29 cellular contexts compared by ENCODE assay signal in the genomic region with DNA sequence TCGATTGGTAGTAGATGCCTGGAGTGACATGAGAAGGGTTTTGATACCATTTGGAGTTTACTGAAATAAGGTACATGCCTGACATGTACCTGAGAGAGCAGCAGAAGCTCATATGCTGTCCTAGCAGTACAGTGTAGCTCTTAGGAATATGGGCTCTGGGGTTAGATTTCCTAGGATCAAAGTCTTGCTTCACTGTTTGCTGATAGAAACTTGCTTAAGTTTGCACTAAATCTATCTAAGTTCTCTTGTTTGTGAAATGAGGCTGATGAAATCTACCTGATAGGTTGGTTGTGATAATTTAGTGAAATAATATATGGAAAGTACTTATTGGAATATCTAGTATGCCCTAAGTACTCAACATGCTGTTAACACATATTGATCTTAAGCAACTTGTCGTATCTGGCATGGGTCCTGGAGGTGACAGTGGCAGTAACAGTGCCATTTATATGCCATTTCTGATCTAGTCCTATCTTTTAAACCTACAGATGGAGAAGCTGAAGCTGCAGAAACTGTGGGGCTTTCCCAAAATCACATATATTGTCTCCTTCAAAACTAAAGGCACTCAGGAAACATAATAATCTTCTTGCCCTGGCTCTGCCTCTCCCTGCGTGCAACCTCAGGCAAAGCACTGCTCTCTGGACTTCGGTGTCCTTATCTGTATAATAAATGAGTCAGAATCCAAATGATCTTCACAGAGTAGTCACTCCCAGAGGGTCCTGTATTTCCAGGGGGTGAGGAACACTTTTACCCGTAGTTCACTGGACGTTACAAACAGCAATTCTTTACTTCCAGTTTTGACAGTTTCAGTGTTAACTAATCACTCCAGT.
A peak's percentile ranks its signal among the peaks of the same experiment; 100 is the strongest.
DNase-seq lines count a peak whose midpoint lies in the region; ATAC-seq lines count a peak whose summit lies in the region.
"Had no signal": no experiment of that assay in that cellular context is flagged by ENCODE, and none has a peak within 500 bp of the region (broad histone marks: within the 10 kb centered on the region; RNA-seq: fewer than 3 reads in every experiment).

No MANE protein-coding gene starts in this region.

- no peak for DNase-seq in left lobe of liver (ENCODE audit: low spot score)
- no peak for DNase-seq in SK-N-DZ (ENCODE audit: low spot score)
- no peak for DNase-seq in effector memory CD4-positive, alpha-beta T cell
- no peak for DNase-seq in stimulated activated CD8-positive, alpha-beta memory T cell treated with anti-CD3 and anti-CD28 coated beads, Interleukin-4, amount 100 ng/mL, for 48 hours
- DNase-seq in T-helper 1 cell, result no peak
- DNase-seq: 8988T; activated CD4-positive, alpha-beta T cell treated with anti-CD3 and anti-CD28 coated beads, Interleukin-2, amount 50 U/mL, for 4 hours; activated CD8-positive, alpha-beta memory T cell treated with anti-CD3 and anti-CD28 coated beads, Interleukin-2, amount 10 ng/mL, durations not matched to agents 7 days and 5 days; activated gamma-delta T cell treated with Interleukin-2 at 50 U/mL for 16 hours; colonic mucosa; effector CD8-positive, alpha-beta T cell; hypothalamus; mesenchymal stem cell; MM.1S; NCI-H2029; NCI-H510A treated with DMSO at 0.1 percent for 48 hours; SK-N-SH; thyroid gland; uterus had no signal

- no peak overlapping the region for H3K27ac ChIP-seq in effector memory CD4-positive, alpha-beta T cell (ENCODE audit: insufficient read depth, low read length, poor library complexity, severe bottlenecking)
- H3K27ac ChIP-seq: ascending aorta, C4-2B, cardiac muscle cell, colonic mucosa, epithelial cell of prostate, neural progenitor cell, right atrium auricular region, RWPE1, thyroid gland, uterus had no signal

- H3K4me1 ChIP-seq in effector memory CD4-positive, alpha-beta T cell (ENCODE audit: control insufficient read depth, insufficient read depth, low read length, poor library complexity, severe bottlenecking), result no peaks in the 10 kb centered on the region
- H3K4me1 ChIP-seq: ascending aorta, colonic mucosa, right atrium auricular region, thyroid gland, uterus had no signal

- no peaks in the 10 kb centered on the region for H3K36me3 ChIP-seq in effector memory CD4-positive, alpha-beta T cell (ENCODE audit: control insufficient read depth, insufficient read depth, low read length)
- H3K36me3 ChIP-seq: ascending aorta, cardiac muscle cell, colonic mucosa, neural progenitor cell, right atrium auricular region, thyroid gland, uterus had no signal

- H3K27me3 ChIP-seq in effector memory CD4-positive, alpha-beta T cell (replicated peaks; ENCODE audit: control insufficient read depth, insufficient read depth, low read length, poor library complexity, severe bottlenecking), result no peaks in the 10 kb centered on the region
- H3K27me3 ChIP-seq: ascending aorta, colonic mucosa, neural progenitor cell, right atrium auricular region, thyroid gland, uterus had no signal

- peak; percentile 17 for ATAC-seq in GM18502 (IDR thresholded peaks at IDR 0.05; ENCODE audit: poor library complexity, unreplicated experiment)
- ATAC-seq in HG02642 (IDR thresholded peaks at IDR 0.05; ENCODE audit: poor library complexity, unreplicated experiment), result peak; percentile 17
- peak; percentile 11 for ATAC-seq in HG03520 (IDR thresholded peaks at IDR 0.05; ENCODE audit: unreplicated experiment)
- ATAC-seq in left lobe of liver, result peak; percentile 71
- ATAC-seq: activated CD8-positive, alpha-beta memory T cell treated with anti-CD3 and anti-CD28 coated beads, Interleukin-2, amount 10 ng/mL, durations not matched to agents 7 days and 5 days had no signal

- H3K4me3 ChIP-seq in effector memory CD4-positive, alpha-beta T cell (ENCODE audit: insufficient read depth, low read depth, low read length, poor library complexity, severe bottlenecking), result no peak overlapping the region
- H3K4me3 ChIP-seq: ascending aorta, cardiac muscle cell, colonic mucosa, neural progenitor cell, right atrium auricular region, thyroid gland, uterus had no signal

- no peaks in the 10 kb centered on the region for H3K9me3 ChIP-seq in effector memory CD4-positive, alpha-beta T cell (ENCODE audit: control insufficient read depth, low read length)
- H3K9me3 ChIP-seq: colonic mucosa, SK-N-SH, thyroid gland, uterus had no signal

Comparison
In these comparisons a context has a peak if more than half of its experiments do, and no peak if none do; other contexts are left out.
1. ATAC-seq: peak in every context shown above with its lines; median percentile 71 in left lobe of liver; 17 in GM18502; 17 in HG02642; 11 in HG03520.